ENCODE assay signal across 18 cellular contexts in genomic region chr10:128539784-128540759, GRCh38.
DNase-seq lines count a peak whose midpoint lies in the region; ATAC-seq, FAIRE-seq and TF ChIP-seq lines count a peak whose summit lies in the region.
"Had no signal": no experiment of that assay in that cellular context is flagged by ENCODE, and none has a peak within 500 bp of the region (broad histone marks: within the 10 kb centered on the region; RNA-seq: fewer than 3 reads in every experiment).

No MANE protein-coding gene starts in this region.

- intact Hi-C loops in colonic mucosa (cut with DNase I), result loop anchor here (10.0 kb wide), 1 partner anchor 215 kb away; no protein-coding TSS in a partner anchor
- intact Hi-C loops in sciatic nerve (cut with DNase I), result no loop called here

- ATAC-seq in sciatic nerve (peak; percentile 85), HG03469 (IDR thresholded peaks at IDR 0.05; ENCODE audit: unreplicated experiment) (no peak)
- ATAC-seq: Panc1 had no signal

- H3K4me3 ChIP-seq in colonic mucosa, result peak overlapping the region; percentile 17
- H3K4me3 ChIP-seq in iPS-18a (ENCODE audit: low read length), result peak overlapping the region; percentile 56
- H3K4me3 ChIP-seq: pancreas had no signal

- no peaks in the 10 kb centered on the region for H3K4me1 ChIP-seq in colonic mucosa
- peaks cover 73% of the 10 kb centered on the region for H3K4me1 ChIP-seq in iPS-18a (ENCODE audit: control insufficient read depth, low read depth, low read length)
- H3K4me1 ChIP-seq: pancreas had no signal

- no peak overlapping the region for H3K9ac ChIP-seq in colonic mucosa (ENCODE audit: low read depth in 2 of 2, low read length in 2 of 2)
- peak overlapping the region; percentile 55 for H3K9ac ChIP-seq in iPS-18a (ENCODE audit: low read length)

- H3K36me3 ChIP-seq in colonic mucosa, result no peaks in the 10 kb centered on the region
- no peaks in the 10 kb centered on the region for H3K36me3 ChIP-seq in iPS-18a (ENCODE audit: control insufficient read depth, low read depth, low read length)
- H3K36me3 ChIP-seq: pancreas had no signal

- FAIRE-seq in GM19239 (lab: Jason Lieb, UNC), result no peak
- FAIRE-seq: GM12892, pancreas had no signal

- H3K9me3 ChIP-seq in colonic mucosa (no peaks in the 10 kb centered on the region), iPS-18a (ENCODE audit: control insufficient read depth, low read depth, low read length) (no peaks in the 10 kb centered on the region)
- H3K9me3 ChIP-seq: pancreas had no signal

- peak; percentile 2 for DNase-seq in DMS79 treated with DMSO at 0.1 percent for 48 hours (lab: John Stamatoyannopoulos, UW)
- DNase-seq in DMS79 (lab: John Stamatoyannopoulos, UW), result no peak
- DNase-seq in colonic mucosa, result no peak
- peak; percentile 74 for DNase-seq in sciatic nerve (ENCODE audit: low spot score)
- DNase-seq in stimulated activated naive CD4-positive, alpha-beta T cell treated with Interleukin-2 at 50 U/mL for 16 hours (lab: John Stamatoyannopoulos, UW), result no peak
- no peak for DNase-seq in GM19239 (ENCODE audit: insufficient read length, low spot score)
- DNase-seq: 8988T; activated gamma-delta T cell treated with Interleukin-2 at 50 U/mL for 16 hours; aorta; CD4-positive, CD25-positive, alpha-beta regulatory T cell; dermis blood vessel endothelial cell; HFFc6; NCI-H1436 treated with DMSO at 0.1 percent for 48 hours; pancreas had no signal

- H3K27me3 ChIP-seq in colonic mucosa, result peaks cover 10% of the 10 kb centered on the region
- peaks cover 7% of the 10 kb centered on the region for H3K27me3 ChIP-seq in iPS-18a (ENCODE audit: control insufficient read depth, insufficient read depth, low read length)

- no peak overlapping the region for H3K27ac ChIP-seq in colonic mucosa
- H3K27ac ChIP-seq in iPS-18a (ENCODE audit: low read length), result no peak overlapping the region
- H3K27ac ChIP-seq: pancreas had no signal

- no peak for TF ChIP-seq CTCF in colonic mucosa (IDR thresholded peaks at IDR 0.05)

Comparison
In these comparisons a context has a peak if more than half of its experiments do, and no peak if none do; other contexts are left out.
1. DNase-seq: peak in DMS79 treated with DMSO at 0.1 percent for 48 hours (single experiment) and sciatic nerve (single experiment); none in DMS79 (single experiment), colonic mucosa (single experiment), stimulated activated naive CD4-positive, alpha-beta T cell treated with Interleukin-2 at 50 U/mL for 16 hours (single experiment) and GM19239 (single experiment).